ENCODE assay signal across 16 cellular contexts in genomic region chr18:57839942-57840381, GRCh38. TPM values are rescaled to one million over a fixed set of nuclear protein-coding genes. Genes with fewer than 3 reads are reported as not detected.
DNase-seq lines count a peak whose midpoint lies in the region; ATAC-seq and TF ChIP-seq lines count a peak whose summit lies in the region.
"Had no signal": no experiment of that assay in that cellular context is flagged by ENCODE, and none has a peak within 500 bp of the region (broad histone marks: within the 10 kb centered on the region; RNA-seq: fewer than 3 reads in every experiment).

No MANE protein-coding gene starts in this region.

- POLR2A ChIA-PET in Panc1 (lab: Charles Lee): no interaction called here

- TF ChIP-seq CTCF in Panc1 (IDR thresholded peaks at IDR 0.05): no peak

- H3K4me1 ChIP-seq in Panc1 (ENCODE audit: control insufficient read depth, insufficient read depth, low read length): no peaks in the 10 kb centered on the region
- no peaks in the 10 kb centered on the region for H3K4me1 ChIP-seq in trophoblast cell (ENCODE audit: control insufficient read depth in 1 of 2, insufficient read depth in 2 of 2, low read length in 2 of 2)
- H3K4me1 ChIP-seq: left lung had no signal

- in situ Hi-C loops in Panc1 (cut with HindIII; ENCODE audit: low pct_unique_long_range_greater_than_20kb, low sequenced_read_pairs): no loop called here

- H3K14ac ChIP-seq in trophoblast cell (ENCODE audit: low read length): no peak overlapping the region

- H4K12ac ChIP-seq in trophoblast cell (ENCODE audit: low read depth, low read length): no peak overlapping the region

- no peak overlapping the region for H2AFZ ChIP-seq in trophoblast cell (ENCODE audit: insufficient read depth, low read length, poor library complexity)

- CTCF ChIA-PET in Panc1 (lab: Charles Lee): no interaction called here

- H3K27ac ChIP-seq in Panc1 (ENCODE audit: low read length) (no peak overlapping the region), trophoblast cell (ENCODE audit: low read depth, low read length) (no peak overlapping the region), caudate nucleus (ENCODE audit: low read depth, low read length) (no peak overlapping the region)
- H3K27ac ChIP-seq: left lung, thoracic aorta had no signal

- H3K27me3 ChIP-seq in Panc1 (ENCODE audit: control insufficient read depth, insufficient read depth, low read length): no peaks in the 10 kb centered on the region
- no peaks in the 10 kb centered on the region for H3K27me3 ChIP-seq in trophoblast cell (ENCODE audit: insufficient read depth, low read length)
- H3K27me3 ChIP-seq: left lung had no signal

- no peaks in the 10 kb centered on the region for H3K79me1 ChIP-seq in trophoblast cell (ENCODE audit: low read length)

- H3K4me2 ChIP-seq in trophoblast cell (ENCODE audit: low read length): no peak overlapping the region

- H3K4me3 ChIP-seq in Panc1 (ENCODE audit: low read depth in 2 of 2, low read length in 2 of 2) (no peak overlapping the region), trophoblast cell (ENCODE audit: low read depth, low read length) (no peak overlapping the region)
- H3K4me3 ChIP-seq: left lung, thoracic aorta had no signal

- H3K9me3 ChIP-seq in Panc1 (ENCODE audit: control insufficient read depth, insufficient read depth, low read depth, low read length) (no peaks in the 10 kb centered on the region), trophoblast cell (ENCODE audit: insufficient read depth, low read depth, low read length) (no peaks in the 10 kb centered on the region)
- H3K9me3 ChIP-seq: left lung, thoracic aorta had no signal

- H3K36me3 ChIP-seq in Panc1 (ENCODE audit: control insufficient read depth, insufficient read depth, low read length) (no peaks in the 10 kb centered on the region), trophoblast cell (ENCODE audit: control insufficient read depth in 1 of 2, insufficient read depth in 2 of 2, low read length in 2 of 2) (no peaks in the 10 kb centered on the region)
- H3K36me3 ChIP-seq: left lung, thoracic aorta had no signal

- peak; percentile 42 for DNase-seq in GM04504 (ENCODE audit: low read depth)
- DNase-seq in Panc1 (ENCODE audit: low read depth, low spot score): no peak
- peak; percentile 37 for DNase-seq in epidermal melanocyte (ENCODE audit: insufficient read length, low spot score)
- DNase-seq in trophoblast cell: peak; percentile 87 to 99
- no peak for DNase-seq in activated CD4-positive, alpha-beta T cell treated with anti-CD3 and anti-CD28 coated beads, Interleukin-2, amount 50 U/mL, for 48 hours
- DNase-seq in caudate nucleus (lab: John Stamatoyannopoulos, UW): no peak
- DNase-seq: activated CD4-positive, alpha-beta T cell treated with anti-CD3 and anti-CD28 coated beads for 48 hours; Calu3; central memory CD4-positive, alpha-beta T cell; GOT3; left lung; small intestine had no signal

- H3K79me2 ChIP-seq in trophoblast cell (ENCODE audit: control insufficient read depth, insufficient read depth, low read length, poor library complexity): no peaks in the 10 kb centered on the region

- H2BK120ac ChIP-seq in trophoblast cell (ENCODE audit: insufficient read depth, low read length, poor library complexity): no peak overlapping the region

- H3K23ac ChIP-seq in trophoblast cell (ENCODE audit: low read length): no peak overlapping the region

- no peak overlapping the region for H2BK12ac ChIP-seq in trophoblast cell (ENCODE audit: low read length)

- ATAC-seq in Panc1: peak; percentile 63; the same call in 1 of the 2 replicates
- ATAC-seq in HG03095 (IDR thresholded peaks at IDR 0.05; ENCODE audit: unreplicated experiment): no peak
- ATAC-seq in HG02678 (IDR thresholded peaks at IDR 0.05; ENCODE audit: unreplicated experiment): no peak
- ATAC-seq: left lung had no signal

- no peak overlapping the region for H2AK5ac ChIP-seq in trophoblast cell (ENCODE audit: low read length)

- WGBS in trophoblast cell (ENCODE audit: extremely low coverage, insufficient coverage, insufficient read length): no CpG with 5 or more reads among the region's 6 CpGs

- H3K9ac ChIP-seq in trophoblast cell (ENCODE audit: low read length): no peak overlapping the region

- H3K18ac ChIP-seq in trophoblast cell (ENCODE audit: low read length): no peak overlapping the region

- no peak overlapping the region for H3K4ac ChIP-seq in trophoblast cell (ENCODE audit: low read depth, low read length)

- intact Hi-C loops in Panc1 (cut with micrococcal nuclease; ENCODE audit: unreplicated experiment): no loop called here

- no peak overlapping the region for H2BK5ac ChIP-seq in trophoblast cell (ENCODE audit: low read depth, low read length, poor library complexity)

- H4K91ac ChIP-seq in trophoblast cell (ENCODE audit: low read depth, low read length): no peak overlapping the region

- no peak overlapping the region for H4K8ac ChIP-seq in trophoblast cell (ENCODE audit: low read depth, low read length)

- BruUV-seq in Panc1 (replicated peaks; lab: Mats Ljungman, UMichigan): no TSS peak

RNA-seq across cellular contexts. Expression of gene ATP8B1, which starts 36.8 kb away (rescaled TPM):
- total RNA-seq in Panc1 (2021; ENCODE audit: unreplicated experiment): 12.5 TPM
- polyA plus RNA-seq in Panc1 (2012; ENCODE audit: insufficient read length): 6.0 TPM
- 2.3 and 2.5 TPM in 2 replicates for polyA plus RNA-seq in trophoblast cell (2013)
- total RNA-seq: activated T-helper 2 cell treated with anti-CD3 and anti-CD28 coated beads, Interferon-gamma antibody, Interleukin-2, Interleukin-4, amounts not matched to agents 10 μg/mL and 5 μg/mL and 100 μg/mL, durations not matched to agents 14 hours and 24 hours and 36 hours had no signal

Comparison
In these comparisons a context has a peak if more than half of its experiments do, and no peak if none do; other contexts are left out.
1. DNase-seq: peak in GM04504 (single experiment), epidermal melanocyte (single experiment) and trophoblast cell (2 of 2); none in Panc1 (single experiment), activated CD4-positive, alpha-beta T cell treated with anti-CD3 and anti-CD28 coated beads, Interleukin-2, amount 50 U/mL, for 48 hours (0 of 2) and caudate nucleus (0 of 61).